Comparison of ENCODE assay signal across 10 cellular contexts in genomic region chr5:149172261-149172660, GRCh38. TPM values are rescaled to one million over a fixed set of nuclear protein-coding genes. Genes with fewer than 3 reads are reported as not detected.
DNase-seq lines count a peak whose midpoint lies in the region; ATAC-seq and TF ChIP-seq lines count a peak whose summit lies in the region.
"Had no signal": no experiment of that assay in that cellular context is flagged by ENCODE, and none has a peak within 500 bp of the region (broad histone marks: within the 10 kb centered on the region; RNA-seq: fewer than 3 reads in every experiment).

No MANE protein-coding gene starts in this region.

- H3K4me1 ChIP-seq in adrenal gland (replicated peaks in 1 of 2): peaks cover 8 to 37% of the 10 kb centered on the region in 2 donors

- intact Hi-C loops in adrenal gland (cut with DNase I): no loop called here

- DNase-seq in activated naive CD4-positive, alpha-beta T cell treated with Interleukin-2 at 50 U/mL for 16 hours: peak; percentile 4
- no peak for DNase-seq in activated naive CD4-positive, alpha-beta T cell (lab: John Stamatoyannopoulos, UW)
- DNase-seq in adrenal gland: peak; percentile 25 to 67 (median 54)
- DNase-seq in stimulated activated CD8-positive, alpha-beta memory T cell treated with anti-CD3 and anti-CD28 coated beads, Interleukin-7, amount 100 ng/mL, for 48 hours (ENCODE audit: extremely low read depth in 1 of 2, low read depth in 1 of 2): peak; percentile 15 to 43
- no peak for DNase-seq in substantia nigra (lab: John Stamatoyannopoulos, UW)
- no peak for DNase-seq in middle frontal gyrus (ENCODE audit: extremely low spot score, low spot score)
- DNase-seq in NCI-H748 treated with DMSO at 0.1 percent for 48 hours (lab: John Stamatoyannopoulos, UW): no peak
- DNase-seq: WERI-Rb-1 had no signal

- H3K36me3 ChIP-seq in adrenal gland (replicated peaks in 1 of 2): no peaks in the 10 kb centered on the region
- H3K36me3 ChIP-seq: WERI-Rb-1 had no signal

- 33 to 40% (median 36%) methylated on average over 3 to 4 of the region's 4 CpGs for WGBS in adrenal gland, 4 donors

- no peaks in the 10 kb centered on the region for H3K27me3 ChIP-seq in adrenal gland

- no peak for TF ChIP-seq POLR2A in adrenal gland (IDR thresholded peaks at IDR 0.05)

- H3K9me3 ChIP-seq in adrenal gland (replicated peaks in 1 of 3): no peaks in the 10 kb centered on the region

- peak; percentile 53 for ATAC-seq in HG03066 (IDR thresholded peaks at IDR 0.05; ENCODE audit: low read depth, unreplicated experiment)

- peak overlapping the region in 1 of 5 donors; percentile 33 for H3K27ac ChIP-seq in adrenal gland
- no peak overlapping the region for H3K27ac ChIP-seq in substantia nigra (ENCODE audit: low read depth, low read length, poor library complexity, severe bottlenecking)
- H3K27ac ChIP-seq: C4-2B, WERI-Rb-1 had no signal

- no peak overlapping the region for H3K4me3 ChIP-seq in adrenal gland

- no peak for TF ChIP-seq CTCF in adrenal gland (IDR thresholded peaks at IDR 0.05)

RNA-seq across cellular contexts. Expression of gene ABLIM3, which starts 31.0 kb away (rescaled TPM):
- 10 to 100 TPM in 7 of 8 donors, 1 to 10 TPM in 1; 8.3 to 27.6 (median 17.5) TPM for total RNA-seq in adrenal gland
- 10 to 100 TPM in 2 of 3 donors, 1 to 10 TPM in 1; 8.8 to 10.8 (median 10.4) TPM for polyA plus RNA-seq in adrenal gland

Comparison
In these comparisons a context has a peak if more than half of its experiments do, and no peak if none do; other contexts are left out.
1. DNase-seq: peak in activated naive CD4-positive, alpha-beta T cell treated with Interleukin-2 at 50 U/mL for 16 hours (single experiment), adrenal gland (7 of 7) and stimulated activated CD8-positive, alpha-beta memory T cell treated with anti-CD3 and anti-CD28 coated beads, Interleukin-7, amount 100 ng/mL, for 48 hours (2 of 2); none in activated naive CD4-positive, alpha-beta T cell (0 of 4), substantia nigra (0 of 49), middle frontal gyrus (single experiment) and NCI-H748 treated with DMSO at 0.1 percent for 48 hours (single experiment).